ENCODE assay signal across 27 cellular contexts in the genomic region with DNA sequence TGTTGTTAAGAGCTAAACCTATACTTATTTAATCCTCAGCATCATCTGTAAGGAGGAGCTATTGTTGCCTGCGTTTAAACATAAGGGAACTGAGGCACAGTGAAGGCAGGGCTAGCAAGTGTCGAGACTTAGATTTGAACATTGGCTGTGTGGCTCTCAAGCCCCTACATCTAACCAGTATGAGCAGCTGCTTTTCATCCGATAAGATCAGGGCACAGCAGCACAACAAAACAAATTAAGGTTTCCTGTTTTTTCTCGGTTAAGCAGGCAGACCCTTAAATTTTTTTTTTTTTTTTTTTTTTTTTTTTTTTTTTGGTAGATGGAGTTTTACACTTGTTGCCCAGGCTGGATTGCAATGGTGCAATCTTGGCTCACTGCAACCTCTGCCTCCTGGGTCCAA. TPM values are rescaled to one million over a fixed set of nuclear protein-coding genes. Genes with fewer than 3 reads are reported as not detected.
"Had no signal": no experiment of that assay in that cellular context is flagged by ENCODE, and none has a peak within 500 bp of the region (broad histone marks: within the 10 kb centered on the region; RNA-seq: fewer than 3 reads in every experiment).

No MANE protein-coding gene starts in this region.

- FAIRE-seq: bronchial epithelial cell had no signal

- H3K4me1 ChIP-seq: esophagus squamous epithelium had no signal

- H3K4me3 Mint-ChIP-seq: activated CD4-positive, alpha-beta memory T cell treated with anti-CD3 and anti-CD28 coated beads, Interleukin-2, amount 10 ng/mL, durations not matched to agents 7 days and 5 days; activated CD4-positive, alpha-beta T cell treated with anti-CD3 and anti-CD28 coated beads, Interleukin-2, amount 10 ng/mL, durations not matched to agents 7 days and 5 days; activated naive CD8-positive, alpha-beta T cell; activated T-cell treated with anti-CD3 and anti-CD28 coated beads, Interleukin-2, amount 50 U/mL, for 24 hours; activated T-helper 17 cell treated with anti-CD3 and anti-CD28 coated beads, Interleukin-2, amount 50 U/mL, for 72 hours; effector memory CD8-positive, alpha-beta T cell; WTC11 had no signal

- H3K9me3 Mint-ChIP-seq: activated CD4-positive, alpha-beta memory T cell treated with anti-CD3 and anti-CD28 coated beads, Interleukin-2, amount 10 ng/mL, durations not matched to agents 7 days and 5 days; activated CD4-positive, alpha-beta T cell treated with anti-CD3 and anti-CD28 coated beads, Interleukin-2, amount 10 ng/mL, durations not matched to agents 7 days and 5 days; activated T-cell treated with anti-CD3 and anti-CD28 coated beads, Interleukin-2, amount 50 U/mL, for 24 hours; activated T-helper 17 cell treated with anti-CD3 and anti-CD28 coated beads, Interleukin-2, amount 50 U/mL, for 72 hours; effector memory CD8-positive, alpha-beta T cell; WTC11 had no signal

- H3K36me3 Mint-ChIP-seq: activated naive CD8-positive, alpha-beta T cell; WTC11 had no signal

- H3K9me3 ChIP-seq: esophagus squamous epithelium had no signal

- H3K27ac Mint-ChIP-seq: activated CD4-positive, alpha-beta memory T cell treated with anti-CD3 and anti-CD28 coated beads, Interleukin-2, amount 10 ng/mL, durations not matched to agents 7 days and 5 days; activated CD4-positive, alpha-beta T cell treated with anti-CD3 and anti-CD28 coated beads, Interleukin-2, amount 10 ng/mL, durations not matched to agents 7 days and 5 days; activated naive CD8-positive, alpha-beta T cell; activated T-cell treated with anti-CD3 and anti-CD28 coated beads, Interleukin-2, amount 50 U/mL, for 24 hours; activated T-helper 17 cell treated with anti-CD3 and anti-CD28 coated beads, Interleukin-2, amount 50 U/mL, for 72 hours; effector memory CD8-positive, alpha-beta T cell; WTC11 had no signal

- DNase-seq: activated CD4-positive, alpha-beta memory T cell treated with anti-CD3 and anti-CD28 coated beads, Interleukin-2, amount 10 ng/mL, durations not matched to agents 7 days and 5 days; activated CD4-positive, alpha-beta T cell treated with anti-CD3 and anti-CD28 coated beads for 1 hour; activated CD4-positive, alpha-beta T cell treated with anti-CD3 and anti-CD28 coated beads for 4 hours; activated CD4-positive, alpha-beta T cell treated with anti-CD3 and anti-CD28 coated beads, Interleukin-2, amount 10 ng/mL, durations not matched to agents 7 days and 5 days; activated CD4-positive, alpha-beta T cell treated with anti-CD3 and anti-CD28 coated beads, Interleukin-2, amount 50 U/mL, for 4 hours; activated CD8-positive, alpha-beta memory T cell treated with anti-CD3 and anti-CD28 coated beads, Interleukin-2, amount 50 U/mL, for 48 hours; activated effector memory CD4-positive, alpha-beta T cell treated with Interleukin-2 at 50 U/mL for 16 hours; activated gamma-delta T cell treated with Interleukin-2 at 50 U/mL for 16 hours; activated naive CD4-positive, alpha-beta T cell treated with anti-CD3 and anti-CD28 coated beads, Interleukin-2, amount 50 U/mL, for 16 hours; activated naive CD4-positive, alpha-beta T cell treated with Interleukin-2 at 50 U/mL for 16 hours; activated T-cell treated with anti-CD3 and anti-CD28 coated beads for 4 hours; activated T-cell treated with anti-CD3 and anti-CD28 coated beads, Interleukin-2, amount 50 U/mL, for 24 hours; amniotic stem cell; anterior cingulate cortex; brain microvascular endothelial cell; cortex of kidney; dermis blood vessel endothelial cell; effector CD4-positive, alpha-beta T cell; effector memory CD8-positive, alpha-beta T cell; esophagus squamous epithelium; foreskin melanocyte; head of caudate nucleus; hippocampal formation had no signal

- H3K27me3 Mint-ChIP-seq: activated CD4-positive, alpha-beta memory T cell treated with anti-CD3 and anti-CD28 coated beads, Interleukin-2, amount 10 ng/mL, durations not matched to agents 7 days and 5 days; activated CD4-positive, alpha-beta T cell treated with anti-CD3 and anti-CD28 coated beads, Interleukin-2, amount 10 ng/mL, durations not matched to agents 7 days and 5 days; activated naive CD8-positive, alpha-beta T cell; activated T-helper 17 cell treated with anti-CD3 and anti-CD28 coated beads, Interleukin-2, amount 50 U/mL, for 72 hours; effector memory CD8-positive, alpha-beta T cell had no signal

- ATAC-seq: activated T-helper 17 cell treated with anti-CD3 and anti-CD28 coated beads, Interleukin-2, amount 50 U/mL, for 72 hours; effector memory CD8-positive, alpha-beta T cell; WTC11 had no signal

- H3K4me1 Mint-ChIP-seq: activated CD4-positive, alpha-beta memory T cell treated with anti-CD3 and anti-CD28 coated beads, Interleukin-2, amount 10 ng/mL, durations not matched to agents 7 days and 5 days; activated CD4-positive, alpha-beta T cell treated with anti-CD3 and anti-CD28 coated beads, Interleukin-2, amount 10 ng/mL, durations not matched to agents 7 days and 5 days; activated T-helper 17 cell treated with anti-CD3 and anti-CD28 coated beads, Interleukin-2, amount 50 U/mL, for 72 hours; WTC11 had no signal

- H3K36me3 ChIP-seq: brain microvascular endothelial cell, esophagus squamous epithelium had no signal

- H3K4me3 ChIP-seq: esophagus squamous epithelium had no signal

- H3K27ac ChIP-seq: brain microvascular endothelial cell, esophagus squamous epithelium had no signal

- H3K27me3 ChIP-seq: brain microvascular endothelial cell, esophagus squamous epithelium had no signal

RNA-seq across cellular contexts. Expression of a gene that starts 35.6 kb away (rescaled TPM):
- total RNA-seq: dermis blood vessel endothelial cell had no signal
